18 cellular contexts compared by ENCODE assay signal in genomic region chr15:29046281-29046810, GRCh38.
DNase-seq lines count a peak whose midpoint lies in the region; ATAC-seq and TF ChIP-seq lines count a peak whose summit lies in the region.
"Had no signal": no experiment of that assay in that cellular context is flagged by ENCODE, and none has a peak within 500 bp of the region (broad histone marks: within the 10 kb centered on the region; RNA-seq: fewer than 3 reads in every experiment).

No MANE protein-coding gene starts in this region.

- no peaks in the 10 kb centered on the region for H3K9me3 ChIP-seq in upper lobe of right lung
- no peaks in the 10 kb centered on the region for H3K9me3 ChIP-seq in effector memory CD4-positive, alpha-beta T cell (ENCODE audit: control insufficient read depth, low read length)

- TF ChIP-seq CTCF in natural killer cell (IDR thresholded peaks at IDR 0.05) (no peak), chondrocyte (IDR thresholded peaks at IDR 0.05) (no peak), upper lobe of right lung (IDR thresholded peaks at IDR 0.05) (no peak)

- H3K4me3 ChIP-seq in upper lobe of right lung = no peak overlapping the region
- H3K4me3 ChIP-seq in effector memory CD4-positive, alpha-beta T cell (ENCODE audit: insufficient read depth, low read depth, low read length, poor library complexity, severe bottlenecking) = no peak overlapping the region
- H3K4me3 ChIP-seq: GM23338 had no signal

- H3K4me1 Mint-ChIP-seq in natural killer cell = peaks cover 64 to 67% of the 10 kb centered on the region in 2 donors
- peaks cover 43 to 47% of the 10 kb centered on the region in 2 donors for H3K4me1 Mint-ChIP-seq in natural killer cell treated with Interleukin-12 subunit alpha and Interleukin-12 subunit beta and Interleukin-15 and Interleukin-18, amount 100 ng/mL, for 72 hours (ENCODE audit: low read depth in 2 of 2)
- peaks cover 67% of the 10 kb centered on the region for H3K4me1 Mint-ChIP-seq in chondrocyte (ENCODE audit: low read depth)

- no peak for DNase-seq in natural killer cell
- no peak for DNase-seq in natural killer cell treated with Interleukin-12 subunit alpha and Interleukin-12 subunit beta and Interleukin-15 and Interleukin-18, amount 100 ng/mL, for 72 hours (ENCODE audit: low spot score)
- peak; percentile 36 for DNase-seq in chondrocyte (ENCODE audit: low spot score)
- peak; percentile 59 for DNase-seq in mesenteric fat pad (ENCODE audit: low spot score)
- DNase-seq in upper lobe of right lung = peak; percentile 15
- no peak for DNase-seq in effector memory CD4-positive, alpha-beta T cell
- DNase-seq in HuH-7 (ENCODE audit: low spot score) = no peak
- DNase-seq in NCI-H748 treated with DMSO at 0.1 percent for 48 hours (lab: John Stamatoyannopoulos, UW) = no peak
- DNase-seq: Calu3; CD8-positive, alpha-beta memory T cell; DMS153; Kasumi-1; NCI-H1694; NCI-H2081 treated with DMSO at 0.1 percent for 48 hours; NCI-H2171 treated with DMSO at 0.1 percent for 48 hours; SHP77 had no signal

- no peaks in the 10 kb centered on the region for H3K36me3 Mint-ChIP-seq in natural killer cell
- H3K36me3 Mint-ChIP-seq in natural killer cell treated with Interleukin-12 subunit alpha and Interleukin-12 subunit beta and Interleukin-15 and Interleukin-18, amount 100 ng/mL, for 72 hours = no peaks in the 10 kb centered on the region
- no peaks in the 10 kb centered on the region for H3K36me3 Mint-ChIP-seq in chondrocyte (ENCODE audit: low read depth)
- H3K36me3 Mint-ChIP-seq: CD8-positive, alpha-beta memory T cell had no signal

- H3K36me3 ChIP-seq in upper lobe of right lung = no peaks in the 10 kb centered on the region
- H3K36me3 ChIP-seq in effector memory CD4-positive, alpha-beta T cell (ENCODE audit: control insufficient read depth, insufficient read depth, low read length) = no peaks in the 10 kb centered on the region

- ATAC-seq in natural killer cell (no peak), upper lobe of right lung (no peak)
- no peak for ATAC-seq in natural killer cell treated with Interleukin-12 subunit alpha and Interleukin-12 subunit beta and Interleukin-15 and Interleukin-18, amount 100 ng/mL, for 72 hours
- ATAC-seq: GM23338 had no signal

- peak overlapping the region; percentile 70 to 71 for H3K27ac Mint-ChIP-seq in natural killer cell
- H3K27ac Mint-ChIP-seq in natural killer cell treated with Interleukin-12 subunit alpha and Interleukin-12 subunit beta and Interleukin-15 and Interleukin-18, amount 100 ng/mL, for 72 hours = peak overlapping the region in 1 of 2 donors; percentile 47
- H3K27ac Mint-ChIP-seq in chondrocyte (ENCODE audit: unreplicated experiment) = peak overlapping the region; percentile 75
- H3K27ac Mint-ChIP-seq: GM23338 had no signal

- no peaks in the 10 kb centered on the region for H3K27me3 ChIP-seq in upper lobe of right lung
- no peaks in the 10 kb centered on the region for H3K27me3 ChIP-seq in effector memory CD4-positive, alpha-beta T cell (replicated peaks; ENCODE audit: control insufficient read depth, insufficient read depth, low read length, poor library complexity, severe bottlenecking)

- no peak overlapping the region for H3K27ac ChIP-seq in upper lobe of right lung
- no peak overlapping the region for H3K27ac ChIP-seq in effector memory CD4-positive, alpha-beta T cell (ENCODE audit: insufficient read depth, low read length, poor library complexity, severe bottlenecking)
- H3K27ac ChIP-seq: C4-2B had no signal

- intact Hi-C loops in natural killer cell (cut with micrococcal nuclease) (no loop called here), upper lobe of right lung (cut with DNase I) (no loop called here)

- no peaks in the 10 kb centered on the region for H3K4me1 ChIP-seq in upper lobe of right lung
- H3K4me1 ChIP-seq in effector memory CD4-positive, alpha-beta T cell (ENCODE audit: control insufficient read depth, insufficient read depth, low read length, poor library complexity, severe bottlenecking) = no peaks in the 10 kb centered on the region

- H3K4me3 Mint-ChIP-seq in natural killer cell (no peak overlapping the region), chondrocyte (ENCODE audit: unreplicated experiment) (no peak overlapping the region)
- H3K4me3 Mint-ChIP-seq in natural killer cell treated with Interleukin-12 subunit alpha and Interleukin-12 subunit beta and Interleukin-15 and Interleukin-18, amount 100 ng/mL, for 72 hours = no peak overlapping the region
- H3K4me3 Mint-ChIP-seq: CD8-positive, alpha-beta memory T cell; GM23338 had no signal

- H3K27me3 Mint-ChIP-seq in natural killer cell (ENCODE audit: low read depth in 2 of 2) (no peaks in the 10 kb centered on the region), chondrocyte (ENCODE audit: low read depth) (no peaks in the 10 kb centered on the region)
- no peaks in the 10 kb centered on the region for H3K27me3 Mint-ChIP-seq in natural killer cell treated with Interleukin-12 subunit alpha and Interleukin-12 subunit beta and Interleukin-15 and Interleukin-18, amount 100 ng/mL, for 72 hours

- H3K9me3 Mint-ChIP-seq in natural killer cell (no peaks in the 10 kb centered on the region), chondrocyte (ENCODE audit: low read depth) (no peaks in the 10 kb centered on the region)
- H3K9me3 Mint-ChIP-seq in natural killer cell treated with Interleukin-12 subunit alpha and Interleukin-12 subunit beta and Interleukin-15 and Interleukin-18, amount 100 ng/mL, for 72 hours = no peaks in the 10 kb centered on the region
- H3K9me3 Mint-ChIP-seq: CD8-positive, alpha-beta memory T cell; GM23338 had no signal

Comparison
In these comparisons a context has a peak if more than half of its experiments do, and no peak if none do; other contexts are left out.
1. DNase-seq: peak in chondrocyte (single experiment), mesenteric fat pad (single experiment) and upper lobe of right lung (single experiment); none in natural killer cell (single experiment), natural killer cell treated with Interleukin-12 subunit alpha and Interleukin-12 subunit beta and Interleukin-15 and Interleukin-18, amount 100 ng/mL, for 72 hours (single experiment), effector memory CD4-positive, alpha-beta T cell (0 of 3), HuH-7 (single experiment) and NCI-H748 treated with DMSO at 0.1 percent for 48 hours (single experiment).